In the genomic region with DNA sequence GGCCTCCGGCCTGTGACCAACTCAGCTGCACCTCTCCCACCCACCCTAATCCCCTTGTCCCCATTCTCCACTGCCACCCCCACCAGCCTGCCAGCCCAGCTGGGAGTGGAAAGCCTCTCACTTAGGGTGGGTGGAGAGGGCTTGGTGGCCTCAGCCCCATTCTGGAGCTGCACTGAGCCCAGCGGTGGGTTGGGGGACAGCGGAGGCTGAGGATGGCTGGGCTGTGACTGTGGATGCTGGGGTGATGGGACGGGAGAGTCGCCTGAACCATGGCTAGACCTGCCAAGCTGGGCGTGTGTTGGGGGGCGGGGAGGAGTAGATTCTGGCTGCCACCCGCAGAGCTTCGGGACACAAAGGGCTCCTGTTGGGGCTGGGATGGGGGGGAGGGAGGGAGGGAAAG, we compare ENCODE assay signal across 14 cellular contexts. TPM values are rescaled to one million over a fixed set of nuclear protein-coding genes. Genes with fewer than 3 reads are reported as not detected.
DNase-seq lines count a peak whose midpoint lies in the region; ATAC-seq, FAIRE-seq and TF ChIP-seq lines count a peak whose summit lies in the region.
"Had no signal": no experiment of that assay in that cellular context is flagged by ENCODE, and none has a peak within 500 bp of the region (broad histone marks: within the 10 kb centered on the region; RNA-seq: fewer than 3 reads in every experiment).

No MANE protein-coding gene starts in this region.

- peaks cover 8% of the 10 kb centered on the region for H3K27me3 Mint-ChIP-seq in activated CD4-positive, alpha-beta T cell treated with anti-CD3 and anti-CD28 coated beads, Interleukin-2, amount 10 ng/mL, durations not matched to agents 24 days and 14 days
- H3K27me3 Mint-ChIP-seq in astrocyte (ENCODE audit: low read depth, unreplicated experiment), result no peaks in the 10 kb centered on the region

- H3K4me3 ChIP-seq in astrocyte (ENCODE audit: insufficient read depth, low read depth, low read length) (no peak overlapping the region), kidney (ENCODE audit: low read length in 2 of 2) (no peak overlapping the region)
- H3K4me3 ChIP-seq: A549, ovary had no signal

- H3K9me3 ChIP-seq in astrocyte (ENCODE audit: insufficient read depth, low read depth, low read length), result no peaks in the 10 kb centered on the region
- no peaks in the 10 kb centered on the region for H3K9me3 ChIP-seq in kidney (ENCODE audit: control insufficient read depth in 1 of 2, low read length in 2 of 2)
- H3K9me3 ChIP-seq: A549, ovary had no signal

- no peaks in the 10 kb centered on the region for H3K9me3 Mint-ChIP-seq in activated CD4-positive, alpha-beta T cell treated with anti-CD3 and anti-CD28 coated beads, Interleukin-2, amount 10 ng/mL, durations not matched to agents 24 days and 14 days
- no peaks in the 10 kb centered on the region for H3K9me3 Mint-ChIP-seq in astrocyte (ENCODE audit: unreplicated experiment)
- H3K9me3 Mint-ChIP-seq in stimulated activated effector memory CD8-positive, alpha-beta T cell treated with anti-CD3 and anti-CD28 coated beads, Interleukin-12 subunit alpha, Interleukin-12 subunit beta, amount 100 ng/mL, for 72 hours, result no peaks in the 10 kb centered on the region
- H3K9me3 Mint-ChIP-seq: activated T-cell treated with anti-CD3 and anti-CD28 coated beads, Interleukin-2, amount 50 U/mL, for 72 hours had no signal

- H3K27me3 ChIP-seq in astrocyte (ENCODE audit: insufficient read depth, low read length), result no peaks in the 10 kb centered on the region
- H3K27me3 ChIP-seq: ovary had no signal

- H3K36me3 ChIP-seq in astrocyte (ENCODE audit: insufficient read depth, low read length) (no peaks in the 10 kb centered on the region), kidney (ENCODE audit: control insufficient read depth in 1 of 2, insufficient read depth in 2 of 2, low read length in 2 of 2) (peaks cover 4 to 5% of the 10 kb centered on the region in 2 donors)
- H3K36me3 ChIP-seq: ovary had no signal

- H3K9ac ChIP-seq in astrocyte (ENCODE audit: low read length) (no peak overlapping the region), kidney (ENCODE audit: low read length in 2 of 2) (no peak overlapping the region)

- ATAC-seq in stimulated activated effector memory CD8-positive, alpha-beta T cell treated with anti-CD3 and anti-CD28 coated beads, Interleukin-12 subunit alpha, Interleukin-12 subunit beta, amount 100 ng/mL, for 72 hours, result no peak
- ATAC-seq: A549; activated T-cell treated with anti-CD3 and anti-CD28 coated beads, Interleukin-2, amount 50 U/mL, for 72 hours had no signal

- FAIRE-seq in astrocyte (lab: Jason Lieb, UNC) (no peak), kidney (lab: Jason Lieb, UNC) (no peak)
- FAIRE-seq: A549, D721Med, endothelial cell of umbilical vein had no signal

- H3K4me1 ChIP-seq in astrocyte (ENCODE audit: insufficient read depth, low read length) (peaks cover 8% of the 10 kb centered on the region), kidney (ENCODE audit: control insufficient read depth in 1 of 2, insufficient read depth in 1 of 2, low read depth in 1 of 2, low read length in 2 of 2) (peaks cover 13 to 15% of the 10 kb centered on the region in 2 donors)

- peak overlapping the region; percentile 98 for H3K4me3 Mint-ChIP-seq in activated CD4-positive, alpha-beta T cell treated with anti-CD3 and anti-CD28 coated beads, Interleukin-2, amount 10 ng/mL, durations not matched to agents 24 days and 14 days
- no peak overlapping the region for H3K4me3 Mint-ChIP-seq in astrocyte (ENCODE audit: unreplicated experiment)
- peak overlapping the region; percentile 91 for H3K4me3 Mint-ChIP-seq in stimulated activated effector memory CD8-positive, alpha-beta T cell treated with anti-CD3 and anti-CD28 coated beads, Interleukin-12 subunit alpha, Interleukin-12 subunit beta, amount 100 ng/mL, for 72 hours

- H3K4me2 ChIP-seq in astrocyte (ENCODE audit: low read length), result peak overlapping the region; percentile 11

- intact Hi-C loops in activated CD4-positive, alpha-beta T cell treated with anti-CD3 and anti-CD28 coated beads, Interleukin-2, amount 10 ng/mL, durations not matched to agents 24 days and 14 days (cut with micrococcal nuclease), result loop anchor here (5.0 kb wide), 1 partner anchor 168 kb away; no protein-coding TSS in a partner anchor
- intact Hi-C loops in kidney (cut with DNase I), result no loop called here

- peaks cover 26% of the 10 kb centered on the region for H3K79me2 ChIP-seq in astrocyte (ENCODE audit: insufficient read depth, low read length)

- peaks cover 8% of the 10 kb centered on the region for H3K4me1 Mint-ChIP-seq in activated CD4-positive, alpha-beta T cell treated with anti-CD3 and anti-CD28 coated beads, Interleukin-2, amount 10 ng/mL, durations not matched to agents 24 days and 14 days
- H3K4me1 Mint-ChIP-seq in astrocyte (ENCODE audit: low read depth, unreplicated experiment), result peaks cover 19% of the 10 kb centered on the region
- H3K4me1 Mint-ChIP-seq in stimulated activated effector memory CD8-positive, alpha-beta T cell treated with anti-CD3 and anti-CD28 coated beads, Interleukin-12 subunit alpha, Interleukin-12 subunit beta, amount 100 ng/mL, for 72 hours, result peaks cover 27% of the 10 kb centered on the region

- TF ChIP-seq CTCF in astrocyte (IDR thresholded peaks at IDR 0.05; ENCODE audit: insufficient read depth, low read depth, low read length) (no peak), kidney (IDR thresholded peaks at IDR 0.05; ENCODE audit: borderline replicate concordance, extremely low read depth, insufficient read depth) (no peak)

- peaks cover 20% of the 10 kb centered on the region for H4K20me1 ChIP-seq in astrocyte (ENCODE audit: insufficient read depth, low read length)

- no peak for DNase-seq in activated CD4-positive, alpha-beta T cell treated with anti-CD3 and anti-CD28 coated beads, Interleukin-2, amount 10 ng/mL, durations not matched to agents 24 days and 14 days
- no peak for DNase-seq in activated CD4-positive, alpha-beta T cell treated with anti-CD3 and anti-CD28 coated beads for 4 hours
- DNase-seq in astrocyte (ENCODE audit: low read depth), result no peak
- DNase-seq in kidney, result peak; percentile 64
- DNase-seq in stimulated activated effector memory CD8-positive, alpha-beta T cell treated with anti-CD3 and anti-CD28 coated beads, Interleukin-12 subunit alpha, Interleukin-12 subunit beta, amount 100 ng/mL, for 72 hours (ENCODE audit: low spot score in 2 of 2), result no peak
- no peak for DNase-seq in NCI-H1417 treated with DMSO at 0.1 percent for 48 hours (lab: John Stamatoyannopoulos, UW)
- no peak for DNase-seq in NCI-H2171 (lab: John Stamatoyannopoulos, UW)
- no peak for DNase-seq in COLO829 (ENCODE audit: low spot score)
- DNase-seq: activated T-cell treated with anti-CD3 and anti-CD28 coated beads, Interleukin-2, amount 50 U/mL, for 72 hours; trophoblast cell had no signal

- H3K36me3 Mint-ChIP-seq in activated CD4-positive, alpha-beta T cell treated with anti-CD3 and anti-CD28 coated beads, Interleukin-2, amount 10 ng/mL, durations not matched to agents 24 days and 14 days (ENCODE audit: low read depth), result peaks cover 10% of the 10 kb centered on the region
- peaks cover 14% of the 10 kb centered on the region for H3K36me3 Mint-ChIP-seq in astrocyte (ENCODE audit: low read depth, unreplicated experiment)
- H3K36me3 Mint-ChIP-seq in stimulated activated effector memory CD8-positive, alpha-beta T cell treated with anti-CD3 and anti-CD28 coated beads, Interleukin-12 subunit alpha, Interleukin-12 subunit beta, amount 100 ng/mL, for 72 hours, result peaks cover 25% of the 10 kb centered on the region

- no peak overlapping the region for H3K27ac Mint-ChIP-seq in activated CD4-positive, alpha-beta T cell treated with anti-CD3 and anti-CD28 coated beads, Interleukin-2, amount 10 ng/mL, durations not matched to agents 24 days and 14 days
- H3K27ac Mint-ChIP-seq in astrocyte (ENCODE audit: unreplicated experiment), result no peak overlapping the region
- peak overlapping the region; percentile 81 for H3K27ac Mint-ChIP-seq in stimulated activated effector memory CD8-positive, alpha-beta T cell treated with anti-CD3 and anti-CD28 coated beads, Interleukin-12 subunit alpha, Interleukin-12 subunit beta, amount 100 ng/mL, for 72 hours
- H3K27ac Mint-ChIP-seq: activated T-cell treated with anti-CD3 and anti-CD28 coated beads, Interleukin-2, amount 50 U/mL, for 72 hours had no signal

- H2AFZ ChIP-seq in astrocyte (ENCODE audit: low read depth, low read length), result no peak overlapping the region

- H3K27ac ChIP-seq in astrocyte (ENCODE audit: low read depth, low read length) (no peak overlapping the region), kidney (ENCODE audit: low read depth in 2 of 2, low read length in 2 of 2) (no peak overlapping the region)
- H3K27ac ChIP-seq: A549 had no signal

RNA-seq across cellular contexts. Expression of a gene that starts 1.8 kb away (rescaled TPM):
- 8.3 and 8.4 TPM in 2 replicates for total RNA-seq in activated CD4-positive, alpha-beta T cell treated with anti-CD3 and anti-CD28 coated beads, Interleukin-2, amount 10 ng/mL, durations not matched to agents 24 days and 14 days
- 7.4 and 9.0 TPM in 2 replicates for total RNA-seq in astrocyte
- 10.4 TPM for total RNA-seq in kidney
- 6.4 TPM for polyA plus RNA-seq in kidney (ENCODE audit: insufficient read depth, low read depth, low replicate concordance)

RNA-seq across cellular contexts. Expression of a gene that starts 1.9 kb away (rescaled TPM):
- total RNA-seq in activated CD4-positive, alpha-beta T cell treated with anti-CD3 and anti-CD28 coated beads, Interleukin-2, amount 10 ng/mL, durations not matched to agents 24 days and 14 days, result 159 and 161 TPM in 2 replicates
- 63.2 and 70.3 TPM in 2 replicates for total RNA-seq in astrocyte
- total RNA-seq in kidney, result 82.0 TPM
- 157 TPM for polyA plus RNA-seq in kidney (ENCODE audit: insufficient read depth, low read depth, low replicate concordance)

RNA-seq across cellular contexts. Expression of a gene that starts 18.4 kb away (rescaled TPM):
- not detected in 2 replicates for total RNA-seq in activated CD4-positive, alpha-beta T cell treated with anti-CD3 and anti-CD28 coated beads, Interleukin-2, amount 10 ng/mL, durations not matched to agents 24 days and 14 days
- total RNA-seq in astrocyte, result 0.25 and 0.46 TPM in 2 replicates
- 0.85 TPM for total RNA-seq in kidney
- polyA plus RNA-seq in kidney (ENCODE audit: insufficient read depth, low read depth, low replicate concordance), result 5.7 TPM
- total RNA-seq: activated T-cell treated with anti-CD3 and anti-CD28 coated beads, Interleukin-2, amount 50 U/mL, for 72 hours; endothelial cell of umbilical vein had no signal

RNA-seq across cellular contexts. Expression of a gene that starts 20.2 kb away (rescaled TPM):
- 0.07 TPM in 1 of 2 replicates, not detected in the other for total RNA-seq in activated CD4-positive, alpha-beta T cell treated with anti-CD3 and anti-CD28 coated beads, Interleukin-2, amount 10 ng/mL, durations not matched to agents 24 days and 14 days
- total RNA-seq in astrocyte, result 3.4 and 5.6 TPM in 2 replicates
- 16.8 TPM for total RNA-seq in kidney
- 18.6 TPM for polyA plus RNA-seq in kidney (ENCODE audit: insufficient read depth, low read depth, low replicate concordance)

RNA-seq across cellular contexts. Expression of a gene that starts 22.2 kb away (rescaled TPM):
- total RNA-seq in activated CD4-positive, alpha-beta T cell treated with anti-CD3 and anti-CD28 coated beads, Interleukin-2, amount 10 ng/mL, durations not matched to agents 24 days and 14 days, result 8.6 and 8.7 TPM in 2 replicates
- total RNA-seq in astrocyte (12.2 TPM in 2 replicates), kidney (20.1 TPM)
- 14.0 TPM for polyA plus RNA-seq in kidney (ENCODE audit: insufficient read depth, low read depth, low replicate concordance)
